8 cellular contexts compared by ENCODE assay signal in the genomic region with DNA sequence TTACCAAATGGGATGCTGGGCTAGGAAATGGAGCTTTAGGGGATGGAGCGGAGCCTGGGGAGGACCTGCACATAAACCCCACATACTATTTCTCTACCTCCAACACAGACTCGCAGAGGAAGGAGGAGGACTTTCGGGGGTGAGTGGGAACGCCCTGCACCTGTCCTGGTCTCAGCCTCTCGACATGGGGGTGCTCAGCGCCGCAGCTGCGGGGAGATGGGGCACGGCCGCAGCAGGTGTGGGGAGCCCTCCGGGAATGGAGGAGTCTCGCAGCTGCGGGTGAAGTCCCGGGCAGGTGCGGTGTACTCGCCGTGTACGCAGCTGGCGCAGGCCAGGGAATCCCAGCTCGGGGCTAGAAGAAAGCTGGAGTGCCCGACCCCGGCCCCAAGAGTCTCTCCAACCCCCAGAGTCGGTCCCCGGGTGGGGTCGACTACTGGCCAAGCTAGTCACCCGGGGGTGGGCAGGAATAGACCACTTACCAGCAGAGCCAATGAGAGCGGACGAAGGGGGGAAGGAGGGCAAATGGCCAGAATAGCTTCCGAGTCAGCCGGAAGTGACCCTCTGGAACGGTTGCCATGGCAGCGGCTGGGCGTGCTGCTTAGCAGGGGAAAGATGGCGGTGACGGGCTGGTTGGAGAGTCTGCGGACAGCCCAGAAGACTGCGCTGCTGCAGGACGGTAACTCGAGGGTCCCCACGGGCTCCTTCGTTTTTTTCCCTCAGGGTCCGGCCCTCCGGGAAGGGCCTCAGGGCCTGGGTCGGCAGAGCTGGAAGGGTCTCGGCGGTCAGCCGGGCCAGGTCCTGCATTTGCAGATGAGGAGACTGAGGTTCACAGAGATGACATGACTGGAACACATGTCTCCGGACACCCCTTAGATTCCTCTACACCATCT.
DNase-seq lines count a peak whose midpoint lies in the region; TF ChIP-seq lines count a peak whose summit lies in the region.

A gene (plus strand): TSS at position 597 of the 890 bp plus-strand sequence. CDS start 16 bp downstream, at position 613.
A gene (minus strand): TSS at position 533 of the 890 bp plus-strand sequence. CDS start 897 bp downstream, outside the sequence.

- no peaks in the 10 kb centered on the region for H3K9me3 Mint-ChIP-seq in activated naive CD4-positive, alpha-beta T cell treated with anti-CD3 and anti-CD28 coated beads, Interleukin-2, amount 50 U/mL, for 24 hours

- H3K27ac ChIP-seq in SK-N-MC, result no peak within 1 kb of the TSS
- peak within 1 kb of the TSS; percentile 57 for H3K27ac ChIP-seq in substantia nigra (ENCODE audit: low read depth, low read length, poor library complexity, severe bottlenecking)

- peak within 1 kb of the TSS; percentile 82 for H3K9ac ChIP-seq in SK-N-MC (ENCODE audit: insufficient read length)

- DNase-seq in GM04503 (ENCODE audit: low read depth) (peak; percentile 71), HEK293T (ENCODE audit: extremely low spot score) (peak; percentile 99), NAMALWA (ENCODE audit: low spot score) (peak; percentile 92), SK-N-MC (ENCODE audit: low read depth, low spot score) (no peak), germinal center (ENCODE audit: low spot score) (peak; percentile 91), non-pigmented ciliary epithelial cell (ENCODE audit: low read depth) (peak; percentile 74), substantia nigra (lab: John Stamatoyannopoulos, UW) (peak; percentile 42 to 96 (median 90))

- H3K27ac Mint-ChIP-seq in activated naive CD4-positive, alpha-beta T cell treated with anti-CD3 and anti-CD28 coated beads, Interleukin-2, amount 50 U/mL, for 24 hours, result peak within 1 kb of the TSS; percentile 89

- no peaks in the 10 kb centered on the region for H3K27me3 Mint-ChIP-seq in activated naive CD4-positive, alpha-beta T cell treated with anti-CD3 and anti-CD28 coated beads, Interleukin-2, amount 50 U/mL, for 24 hours

- H3K36me3 Mint-ChIP-seq in activated naive CD4-positive, alpha-beta T cell treated with anti-CD3 and anti-CD28 coated beads, Interleukin-2, amount 50 U/mL, for 24 hours, result no peaks in the 10 kb centered on the region

- H3K36me3 ChIP-seq in SK-N-MC (ENCODE audit: insufficient read depth, low read length), result no peaks in the 10 kb centered on the region

- peaks cover 31% of the 10 kb centered on the region for H3K4me1 Mint-ChIP-seq in activated naive CD4-positive, alpha-beta T cell treated with anti-CD3 and anti-CD28 coated beads, Interleukin-2, amount 50 U/mL, for 24 hours

- peak within 1 kb of the TSS; percentile 85 for H3K4me3 ChIP-seq in SK-N-MC

- no peaks in the 10 kb centered on the region for H3K9me3 ChIP-seq in SK-N-MC (ENCODE audit: low read depth, low read length)

- CTCF ChIA-PET in HEK293T (lab: Yijun Ruan, JAX), result interaction anchor here (0.6 to 1.2 kb wide), 4 partner anchors 15 to 527 kb away, joined by 3 to 5 read pairs (median 3); no protein-coding TSS in a partner anchor

- peak within 1 kb of the TSS; percentile 95 for H3K4me3 Mint-ChIP-seq in activated naive CD4-positive, alpha-beta T cell treated with anti-CD3 and anti-CD28 coated beads, Interleukin-2, amount 50 U/mL, for 24 hours

- POLR2A ChIA-PET in HEK293T (lab: Yijun Ruan, JAX), result interaction anchor here (0.9 to 1.7 kb wide), 4 partner anchors 11 to 193 kb away, joined by 3 to 10 read pairs (median 4); no protein-coding TSS in a partner anchor

TF ChIP-seq in HEK293T, 16 proteins besides CTCF, POLR2A, EP300 and RAD21:
- TF ChIP-seq FOXK2 (IDR thresholded peaks at IDR 0.05), result no peak
- TF ChIP-seq, protein P1, sequence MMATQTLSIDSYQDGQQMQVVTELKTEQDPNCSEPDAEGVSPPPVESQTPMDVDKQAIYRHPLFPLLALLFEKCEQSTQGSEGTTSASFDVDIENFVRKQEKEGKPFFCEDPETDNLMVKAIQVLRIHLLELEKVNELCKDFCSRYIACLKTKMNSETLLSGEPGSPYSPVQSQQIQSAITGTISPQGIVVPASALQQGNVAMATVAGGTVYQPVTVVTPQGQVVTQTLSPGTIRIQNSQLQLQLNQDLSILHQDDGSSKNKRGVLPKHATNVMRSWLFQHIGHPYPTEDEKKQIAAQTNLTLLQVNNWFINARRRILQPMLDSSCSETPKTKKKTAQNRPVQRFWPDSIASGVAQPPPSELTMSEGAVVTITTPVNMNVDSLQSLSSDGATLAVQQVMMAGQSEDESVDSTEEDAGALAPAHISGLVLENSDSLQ (IDR thresholded peaks at IDR 0.05), result peak; percentile 50
